18 cellular contexts compared by ENCODE assay signal in the genomic region with DNA sequence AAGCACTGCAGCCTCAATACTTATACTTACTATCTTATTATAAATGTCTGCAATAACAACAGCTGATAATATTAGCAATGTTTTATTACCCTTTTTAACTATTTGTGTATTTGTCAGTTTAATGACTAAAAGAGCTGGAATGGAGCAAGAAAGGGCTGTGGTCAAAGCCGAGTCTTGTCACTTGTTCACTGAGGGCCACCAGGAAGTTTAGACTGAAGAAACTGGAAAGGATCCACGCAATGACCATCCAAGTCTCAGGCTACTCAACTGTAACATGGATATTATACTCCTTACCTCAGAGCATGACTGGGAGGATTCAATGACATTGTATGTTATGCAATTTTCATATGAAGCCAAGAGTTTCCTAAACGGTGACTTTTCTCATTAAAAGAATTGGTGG.
"Had no signal": no experiment of that assay in that cellular context is flagged by ENCODE, and none has a peak within 500 bp of the region (broad histone marks: within the 10 kb centered on the region; RNA-seq: fewer than 3 reads in every experiment).

No MANE protein-coding gene starts in this region.

- H3K4me3 ChIP-seq: body of pancreas, dorsolateral prefrontal cortex, left lung, upper lobe of right lung had no signal

- DNase-seq: activated CD4-positive, alpha-beta memory T cell treated with anti-CD3 and anti-CD28 coated beads, Interleukin-2, amount 10 ng/mL, durations not matched to agents 7 days and 5 days; activated CD4-positive, alpha-beta T cell treated with anti-CD3 and anti-CD28 coated beads for 48 hours; activated CD8-positive, alpha-beta memory T cell treated with anti-CD3 and anti-CD28 coated beads, Interleukin-2, amount 10 ng/mL, durations not matched to agents 7 days and 5 days; activated naive CD4-positive, alpha-beta T cell; activated naive CD8-positive, alpha-beta T cell treated with anti-CD3 and anti-CD28 coated beads for 36 hours; amniotic stem cell; body of pancreas; dorsolateral prefrontal cortex; endodermal cell; foreskin keratinocyte; kidney; left lung; nephron progenitor cell; nucleus accumbens; posterior cingulate gyrus; retina; stimulated activated naive B cell treated with anti-CD40 and anti-IgM and Interleukin-4, amounts not matched to agents 10 μg/mL and 1 μg/mL and 100 μg/mL, for 72 hours; upper lobe of right lung had no signal
